Comparison of ENCODE assay signal across 2 cellular contexts in the genomic region with DNA sequence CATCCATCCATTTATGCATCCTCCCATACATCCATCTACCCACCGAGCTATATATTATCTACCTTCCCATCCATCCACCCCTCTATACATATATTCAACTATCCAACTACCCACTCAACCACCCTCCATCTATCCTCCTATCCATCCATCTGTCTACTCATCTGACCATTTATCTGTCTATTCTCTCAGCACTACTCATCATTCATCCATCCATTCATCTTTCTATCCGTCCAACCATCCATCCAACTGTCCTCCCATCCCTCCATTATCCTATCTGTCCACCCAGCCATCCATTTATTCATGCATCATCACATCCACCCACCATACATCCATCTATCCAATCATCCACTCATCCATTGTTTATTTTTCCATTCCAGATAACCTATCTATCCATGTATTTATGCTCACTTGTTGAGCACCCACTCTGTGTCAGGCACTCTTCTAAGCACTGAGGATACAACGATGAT.
A peak's percentile ranks its signal among the peaks of the same experiment; 100 is the strongest.
TF ChIP-seq lines count a peak whose summit lies in the region.

No MANE protein-coding gene starts in this region.

TF ChIP-seq in IMR-90, 13 proteins besides CTCF, POLR2A, EP300 and RAD21:
- TF ChIP-seq MAFK (IDR thresholded peaks at IDR 0.05; ENCODE audit: low read depth, low read length) (no peak), SMC3 (IDR thresholded peaks at IDR 0.05; ENCODE audit: low read depth, low read length) (no peak), CEBPB (IDR thresholded peaks at IDR 0.05; ENCODE audit: low read depth, low read length) (no peak), MAZ (IDR thresholded peaks at IDR 0.05; ENCODE audit: borderline replicate concordance, low read depth, low read length) (no peak), RFX5 (IDR thresholded peaks at IDR 0.05; ENCODE audit: low read depth, low read length) (no peak), NFE2L2 (IDR thresholded peaks at IDR 0.05; ENCODE audit: low read depth, low read length) (no peak), RCOR1 (IDR thresholded peaks at IDR 0.05; ENCODE audit: insufficient replicate concordance, low read length) (no peak), BHLHE40 (IDR thresholded peaks at IDR 0.05; ENCODE audit: low read depth, low read length) (no peak), FOS (IDR thresholded peaks at IDR 0.05; ENCODE audit: low read depth, low read length) (no peak), CHD1 (IDR thresholded peaks at IDR 0.05; ENCODE audit: low read depth, low read length) (no peak), ELK1 (IDR thresholded peaks at IDR 0.05; ENCODE audit: borderline replicate concordance, low read depth, low read length) (no peak), MXI1 (IDR thresholded peaks at IDR 0.05; ENCODE audit: borderline replicate concordance, low read depth, low read length) (no peak)
- TF ChIP-seq, protein P1, sequence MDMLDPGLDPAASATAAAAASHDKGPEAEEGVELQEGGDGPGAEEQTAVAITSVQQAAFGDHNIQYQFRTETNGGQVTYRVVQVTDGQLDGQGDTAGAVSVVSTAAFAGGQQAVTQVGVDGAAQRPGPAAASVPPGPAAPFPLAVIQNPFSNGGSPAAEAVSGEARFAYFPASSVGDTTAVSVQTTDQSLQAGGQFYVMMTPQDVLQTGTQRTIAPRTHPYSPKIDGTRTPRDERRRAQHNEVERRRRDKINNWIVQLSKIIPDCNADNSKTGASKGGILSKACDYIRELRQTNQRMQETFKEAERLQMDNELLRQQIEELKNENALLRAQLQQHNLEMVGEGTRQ (IDR thresholded peaks at IDR 0.05; ENCODE audit: low read depth, low read length) = no peak

TF ChIP-seq in GM12878, 131 proteins besides CTCF, POLR2A, EP300 and RAD21:
- TF ChIP-seq HDGF (IDR thresholded peaks at IDR 0.05) = peak; percentile 84
- TF ChIP-seq MEF2A (IDR thresholded peaks at IDR 0.05; ENCODE audit: insufficient read depth, low read depth, low read length) = no peak
- no peak for TF ChIP-seq REST (IDR thresholded peaks at IDR 0.05; ENCODE audit: low read depth, low read length)
- TF ChIP-seq IRF5 (IDR thresholded peaks at IDR 0.05; ENCODE audit: borderline replicate concordance) = no peak
